ENCODE assay signal across 1 cellular context in genomic region chr14:61716956-61717355, GRCh38.
TF ChIP-seq lines count a peak whose summit lies in the region.

No MANE protein-coding gene starts in this region.

TF ChIP-seq in WTC11, 78 proteins besides CTCF, POLR2A, EP300 and RAD21 (continued from another document):
- TF ChIP-seq, protein P1, sequence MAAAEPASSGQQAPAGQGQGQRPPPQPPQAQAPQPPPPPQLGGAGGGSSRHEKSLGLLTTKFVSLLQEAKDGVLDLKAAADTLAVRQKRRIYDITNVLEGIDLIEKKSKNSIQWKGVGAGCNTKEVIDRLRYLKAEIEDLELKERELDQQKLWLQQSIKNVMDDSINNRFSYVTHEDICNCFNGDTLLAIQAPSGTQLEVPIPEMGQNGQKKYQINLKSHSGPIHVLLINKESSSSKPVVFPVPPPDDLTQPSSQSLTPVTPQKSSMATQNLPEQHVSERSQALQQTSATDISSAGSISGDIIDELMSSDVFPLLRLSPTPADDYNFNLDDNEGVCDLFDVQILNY (CRISPR knock-in tag; IDR thresholded peaks at IDR 0.05): no peak
- TF ChIP-seq, protein P2, sequence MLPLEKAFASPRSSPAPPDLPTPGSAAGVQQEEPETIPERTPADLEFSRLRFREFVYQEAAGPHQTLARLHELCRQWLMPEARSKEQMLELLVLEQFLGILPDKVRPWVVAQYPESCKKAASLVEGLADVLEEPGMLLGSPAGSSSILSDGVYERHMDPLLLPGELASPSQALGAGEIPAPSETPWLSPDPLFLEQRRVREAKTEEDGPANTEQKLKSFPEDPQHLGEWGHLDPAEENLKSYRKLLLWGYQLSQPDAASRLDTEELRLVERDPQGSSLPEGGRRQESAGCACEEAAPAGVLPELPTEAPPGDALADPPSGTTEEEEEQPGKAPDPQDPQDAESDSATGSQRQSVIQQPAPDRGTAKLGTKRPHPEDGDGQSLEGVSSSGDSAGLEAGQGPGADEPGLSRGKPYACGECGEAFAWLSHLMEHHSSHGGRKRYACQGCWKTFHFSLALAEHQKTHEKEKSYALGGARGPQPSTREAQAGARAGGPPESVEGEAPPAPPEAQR (CRISPR knock-in tag; IDR thresholded peaks at IDR 0.05): no peak
- no peak for TF ChIP-seq NFATC4 (CRISPR knock-in tag; IDR thresholded peaks at IDR 0.05)
- no peak for TF ChIP-seq CREB1 (CRISPR knock-in tag; IDR thresholded peaks at IDR 0.05)
